15 cellular contexts compared by ENCODE assay signal in the genomic region with DNA sequence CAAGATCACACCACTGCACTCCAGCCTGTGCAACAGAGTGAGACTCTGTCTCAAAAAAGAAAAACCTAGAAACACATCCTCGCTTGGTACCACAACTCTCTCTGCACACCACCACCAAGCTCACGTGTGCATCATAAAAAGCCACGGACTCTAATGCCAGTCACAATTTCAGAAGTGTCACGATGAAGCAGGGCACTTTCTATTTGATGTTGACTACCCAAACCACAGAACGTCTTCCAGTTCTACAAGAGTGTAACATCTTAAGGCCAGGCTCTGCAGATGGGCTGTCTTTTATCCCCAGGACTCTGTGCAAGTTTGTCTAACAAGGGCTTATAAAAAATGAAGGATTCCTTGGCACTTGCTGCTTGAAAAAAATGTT. TPM values are rescaled to one million over a fixed set of nuclear protein-coding genes. Genes with fewer than 3 reads are reported as not detected.
A peak's percentile ranks its signal among the peaks of the same experiment; 100 is the strongest.
DNase-seq lines count a peak whose midpoint lies in the region; ATAC-seq and TF ChIP-seq lines count a peak whose summit lies in the region.
"Had no signal": no experiment of that assay in that cellular context is flagged by ENCODE, and none has a peak within 500 bp of the region (broad histone marks: within the 10 kb centered on the region; RNA-seq: fewer than 3 reads in every experiment).

No MANE protein-coding gene starts in this region.

- no peaks in the 10 kb centered on the region for H3K36me3 ChIP-seq in RWPE2 (ENCODE audit: low read depth)
- peaks cover 82% of the 10 kb centered on the region for H3K36me3 ChIP-seq in iPS-20b (ENCODE audit: insufficient read depth, low read depth, low read length)
- H3K36me3 ChIP-seq in stomach smooth muscle (ENCODE audit: control insufficient read depth in 2 of 2, insufficient read depth in 2 of 2, low read length in 2 of 2), result peaks cover 8 to 11% of the 10 kb centered on the region in 2 donors
- H3K36me3 ChIP-seq: neutrophil had no signal

- H3K4me3 ChIP-seq in RWPE2 (ENCODE audit: severe bottlenecking) (no peak overlapping the region), iPS-20b (ENCODE audit: low read length) (no peak overlapping the region), stomach smooth muscle (ENCODE audit: low read length in 2 of 2) (no peak overlapping the region)

- peaks cover 5% of the 10 kb centered on the region for H3K27me3 Mint-ChIP-seq in activated T-cell treated with anti-CD3 and anti-CD28 coated beads, Interleukin-2, amount 50 U/mL, for 72 hours (ENCODE audit: low read depth)

- H3K4me1 Mint-ChIP-seq in activated T-cell treated with anti-CD3 and anti-CD28 coated beads, Interleukin-2, amount 50 U/mL, for 72 hours (ENCODE audit: low read depth), result no peaks in the 10 kb centered on the region

- peak overlapping the region in 1 of 2 donors; percentile 7 for H3K4me3 Mint-ChIP-seq in activated T-cell treated with anti-CD3 and anti-CD28 coated beads, Interleukin-2, amount 50 U/mL, for 72 hours
- H3K4me3 Mint-ChIP-seq: CD4-positive, alpha-beta memory T cell; stimulated activated naive CD8-positive, alpha-beta T cell treated with anti-CD3 and anti-CD28 coated beads, Interleukin-15, Interleukin-2, amounts not matched to agents 100 ng/mL and 50 ng/mL, for 24 hours had no signal

- no peak for DNase-seq in activated T-cell treated with anti-CD3 and anti-CD28 coated beads, Interleukin-2, amount 50 U/mL, for 72 hours
- no peak for DNase-seq in activated T-cell treated with anti-CD3 and anti-CD28 coated beads for 4 hours
- DNase-seq in RWPE2 (ENCODE audit: low spot score), result no peak
- DNase-seq in NCI-H187 (lab: John Stamatoyannopoulos, UW), result no peak
- no peak for DNase-seq in NCI-H226
- DNase-seq: CD4-positive, alpha-beta memory T cell; effector CD4-positive, alpha-beta T cell; Kasumi-1; NCI-H1436; small intestine had no signal

- H3K9me3 Mint-ChIP-seq in activated T-cell treated with anti-CD3 and anti-CD28 coated beads, Interleukin-2, amount 50 U/mL, for 72 hours, result no peaks in the 10 kb centered on the region
- H3K9me3 Mint-ChIP-seq: CD4-positive, alpha-beta memory T cell; stimulated activated naive CD8-positive, alpha-beta T cell treated with anti-CD3 and anti-CD28 coated beads, Interleukin-15, Interleukin-2, amounts not matched to agents 100 ng/mL and 50 ng/mL, for 24 hours had no signal

- H3K27ac ChIP-seq in RWPE2 (ENCODE audit: poor library complexity, severe bottlenecking) (peak overlapping the region; percentile 71), iPS-20b (ENCODE audit: low read length) (peak overlapping the region; percentile 96), stomach smooth muscle (ENCODE audit: low read length) (peak overlapping the region; percentile 31)
- H3K27ac ChIP-seq: neutrophil had no signal

- H3K36me3 Mint-ChIP-seq in activated T-cell treated with anti-CD3 and anti-CD28 coated beads, Interleukin-2, amount 50 U/mL, for 72 hours (ENCODE audit: insufficient read depth in 2 of 2), result no peaks in the 10 kb centered on the region
- H3K36me3 Mint-ChIP-seq: CD4-positive, alpha-beta memory T cell had no signal

- H3K4me1 ChIP-seq in RWPE2 (ENCODE audit: insufficient read depth, poor library complexity, severe bottlenecking) (peaks cover 29% of the 10 kb centered on the region), iPS-20b (ENCODE audit: insufficient read depth, low read length) (peaks cover 15% of the 10 kb centered on the region; the same call in 1 of the 2 replicates), stomach smooth muscle (ENCODE audit: control insufficient read depth, insufficient read depth, low read length) (peaks cover 6% of the 10 kb centered on the region)

- no peaks in the 10 kb centered on the region for H3K9me3 ChIP-seq in RWPE2 (ENCODE audit: severe bottlenecking)
- H3K9me3 ChIP-seq in iPS-20b (ENCODE audit: insufficient read depth, low read depth, low read length), result no peaks in the 10 kb centered on the region
- H3K9me3 ChIP-seq in stomach smooth muscle (ENCODE audit: control insufficient read depth in 2 of 2, low read length in 2 of 2), result no peaks in the 10 kb centered on the region
- H3K9me3 ChIP-seq: neutrophil had no signal

- ATAC-seq in activated T-cell treated with anti-CD3 and anti-CD28 coated beads, Interleukin-2, amount 50 U/mL, for 72 hours (replicated peaks in 1 of 2), result peak; percentile 51 to 66
- no peak for ATAC-seq in RWPE2 (ENCODE audit: low read depth)
- ATAC-seq in GM19395 (IDR thresholded peaks at IDR 0.05; ENCODE audit: unreplicated experiment), result no peak

- TF ChIP-seq CTCF in RWPE2 (IDR thresholded peaks at IDR 0.05; ENCODE audit: poor library complexity, severe bottlenecking), result no peak

- H3K9ac ChIP-seq in iPS-20b (ENCODE audit: low read depth, low read length) (peak overlapping the region; percentile 80; the same call in 1 of the 2 replicates), stomach smooth muscle (ENCODE audit: low read length in 2 of 2) (no peak overlapping the region)

- H3K27me3 ChIP-seq in RWPE2 (ENCODE audit: insufficient read depth, poor library complexity, severe bottlenecking) (no peaks in the 10 kb centered on the region), iPS-20b (ENCODE audit: insufficient read depth, low read length) (no peaks in the 10 kb centered on the region), stomach smooth muscle (ENCODE audit: control insufficient read depth in 1 of 2, insufficient read depth in 2 of 2, low read length in 2 of 2) (peaks cover 0 to 6% of the 10 kb centered on the region in 2 donors)

- no peak overlapping the region for H3K27ac Mint-ChIP-seq in activated T-cell treated with anti-CD3 and anti-CD28 coated beads, Interleukin-2, amount 50 U/mL, for 72 hours
- H3K27ac Mint-ChIP-seq: stimulated activated naive CD8-positive, alpha-beta T cell treated with anti-CD3 and anti-CD28 coated beads, Interleukin-15, Interleukin-2, amounts not matched to agents 100 ng/mL and 50 ng/mL, for 24 hours had no signal

RNA-seq across cellular contexts. Expression of a gene that starts 22.9 kb away (rescaled TPM):
- under 1 TPM; 0.39 to 0.70 TPM for total RNA-seq in activated T-cell treated with anti-CD3 and anti-CD28 coated beads, Interleukin-2, amount 50 U/mL, for 72 hours

RNA-seq across cellular contexts. Expression of a gene that starts 38.4 kb away (rescaled TPM):
- total RNA-seq in activated T-cell treated with anti-CD3 and anti-CD28 coated beads, Interleukin-2, amount 50 U/mL, for 72 hours, result 10 to 100 TPM; 39.7 to 50.3 TPM

Comparison
In these comparisons a context has a peak if more than half of its experiments do, and no peak if none do; other contexts are left out.
1. ATAC-seq: peak in activated T-cell treated with anti-CD3 and anti-CD28 coated beads, Interleukin-2, amount 50 U/mL, for 72 hours (2 of 2); none in RWPE2 (single experiment) and GM19395 (single experiment).
2. H3K27ac ChIP-seq: peak in every context shown above with its lines; median percentile 96 in iPS-20b; 71 in RWPE2; 31 in stomach smooth muscle.